In genomic region chr12:106436183-106436582, GRCh38 we compare ENCODE assay signal across 18 cellular contexts.
DNase-seq lines count a peak whose midpoint lies in the region; TF ChIP-seq lines count a peak whose summit lies in the region.
"Had no signal": no experiment of that assay in that cellular context is flagged by ENCODE, and none has a peak within 500 bp of the region (broad histone marks: within the 10 kb centered on the region; RNA-seq: fewer than 3 reads in every experiment).

No MANE protein-coding gene starts in this region.

- TF ChIP-seq CTCF in epithelial cell of esophagus (IDR thresholded peaks at IDR 0.05; ENCODE audit: insufficient read depth, low read depth, low read length, missing control alignments) (no peak), thyroid gland (IDR thresholded peaks at IDR 0.05) (no peak), GM10248 (IDR thresholded peaks at IDR 0.05; ENCODE audit: control extremely low read depth, extremely low read depth, low read depth, missing control alignments) (no peak)

- H3K4me3 ChIP-seq in epithelial cell of esophagus (ENCODE audit: low read length) (no peak overlapping the region), thyroid gland (replicated peaks in 1 of 3) (no peak overlapping the region)

- H3K27ac ChIP-seq in thyroid gland: peak overlapping the region in 2 of 3 donors; percentile 10 to 48

- no peak for TF ChIP-seq POLR2A in thyroid gland (IDR thresholded peaks at IDR 0.05)

- WGBS in thyroid gland, 2 donors: 30 to 44% methylated on average over 7 of the region's 7 CpGs

- CTCF ChIA-PET in GM10248 (lab: Yijun Ruan, JAX): interaction anchor here (1.1 to 1.5 kb wide), 2 partner anchors 11 to 19 kb away, joined by 3 to 4 read pairs; no protein-coding TSS in a partner anchor

- POLR2A ChIA-PET in GM10248 (lab: Yijun Ruan, JAX): no interaction called here

- peaks cover 7 to 15% of the 10 kb centered on the region in 2 donors for H3K4me1 ChIP-seq in thyroid gland

- DNase-seq in HK-2 (ENCODE audit: unreplicated experiment) (peak; percentile 20), amniotic epithelial cell (ENCODE audit: low read depth) (peak; percentile 61), epithelial cell of esophagus (ENCODE audit: low read depth) (peak; percentile 8), thyroid gland (peak; percentile 24 to 42), GM10248 (ENCODE audit: extremely low spot score) (no peak), amniotic stem cell (lab: John Stamatoyannopoulos, UW) (no peak), UCSD-AML1 (lab: John Stamatoyannopoulos, UW; ENCODE audit: unreplicated experiment) (no peak)
- DNase-seq: C1 segment of cervical spinal cord; CD8-positive, alpha-beta memory T cell; DMS53; H7; HFFc6; Kasumi-1; NCI-H187 treated with DMSO at 0.1 percent for 48 hours; NCI-H345; NCI-H524 treated with DMSO at 0.1 percent for 48 hours; SHP77; SK-N-SH had no signal

- intact Hi-C loops in thyroid gland (cut with DNase I): no loop called here

- no peaks in the 10 kb centered on the region for H3K36me3 ChIP-seq in thyroid gland

- no peaks in the 10 kb centered on the region for H3K27me3 ChIP-seq in thyroid gland

- H3K9me3 ChIP-seq in thyroid gland: no peaks in the 10 kb centered on the region
- H3K9me3 ChIP-seq: SK-N-SH had no signal

Comparison
In these comparisons a context has a peak if more than half of its experiments do, and no peak if none do; other contexts are left out.
1. DNase-seq: peak in HK-2 (single experiment), amniotic epithelial cell (single experiment), epithelial cell of esophagus (single experiment) and thyroid gland (2 of 2); none in GM10248 (single experiment), amniotic stem cell (single experiment) and UCSD-AML1 (single experiment).